Comparison of ENCODE assay signal across 8 cellular contexts in genomic region chr19:39498262-39499081, GRCh38. TPM values are rescaled to one million over a fixed set of nuclear protein-coding genes. Genes with fewer than 3 reads are reported as not detected.
DNase-seq lines count a peak whose midpoint lies in the region; ATAC-seq, FAIRE-seq and TF ChIP-seq lines count a peak whose summit lies in the region.

Gene DLL3 (plus strand): TSS chr19:39498947. CDS start chr19:39498975, 28 bp downstream.

- no peaks in the 10 kb centered on the region for H3K9me3 Mint-ChIP-seq in activated T-helper 2 cell treated with anti-CD3 and anti-CD28 coated beads, Interferon-gamma antibody, Interleukin-2, Interleukin-4, amounts not matched to agents 10 μg/mL and 5 μg/mL and 100 μg/mL, durations not matched to agents 14 hours and 24 hours and 36 hours

- H3K18ac ChIP-seq in mesenchymal stem cell (ENCODE audit: low read depth in 1 of 2, low read length in 2 of 2), result no peak within 1 kb of the TSS

- no peak within 1 kb of the TSS for H2AK5ac ChIP-seq in mesenchymal stem cell (ENCODE audit: low read length, severe bottlenecking)

- H2BK12ac ChIP-seq in mesenchymal stem cell (ENCODE audit: low read length in 2 of 2), result no peak within 1 kb of the TSS

- no peaks in the 10 kb centered on the region for H3K36me3 ChIP-seq in mesenchymal stem cell (ENCODE audit: control insufficient read depth in 1 of 2, insufficient read depth in 2 of 2, low read depth in 1 of 2, low read length in 2 of 2)

- DNase-seq in GM12892 (ENCODE audit: insufficient read length), result no peak
- peak; percentile 82 for DNase-seq in NCI-H2107 treated with DMSO at 0.1 percent for 48 hours (lab: John Stamatoyannopoulos, UW; ENCODE audit: unreplicated experiment)
- DNase-seq in activated T-helper 2 cell treated with anti-CD3 and anti-CD28 coated beads, Interferon-gamma antibody, Interleukin-2, Interleukin-4, amounts not matched to agents 10 μg/mL and 5 μg/mL and 100 μg/mL, durations not matched to agents 14 hours and 24 hours and 36 hours (ENCODE audit: low spot score), result no peak
- peak; percentile 53 for DNase-seq in mesenchymal stem cell
- DNase-seq in GOT3 (lab: John Stamatoyannopoulos, UW), result no peak

- peak within 1 kb of the TSS; percentile 87 for H3K4me2 ChIP-seq in mesenchymal stem cell (ENCODE audit: low read length, poor library complexity, severe bottlenecking)

- peak within 1 kb of the TSS; percentile 65 for H2BK15ac ChIP-seq in mesenchymal stem cell (ENCODE audit: low read depth, poor library complexity, severe bottlenecking)

- peaks cover 16% of the 10 kb centered on the region for H3K4me1 Mint-ChIP-seq in activated T-helper 2 cell treated with anti-CD3 and anti-CD28 coated beads, Interferon-gamma antibody, Interleukin-2, Interleukin-4, amounts not matched to agents 10 μg/mL and 5 μg/mL and 100 μg/mL, durations not matched to agents 14 hours and 24 hours and 36 hours (ENCODE audit: low read depth)

- no peak within 1 kb of the TSS for H4K91ac ChIP-seq in mesenchymal stem cell (ENCODE audit: low read length)

- H3K4ac ChIP-seq in mesenchymal stem cell (ENCODE audit: low read depth in 1 of 2, low read length in 2 of 2), result no peak within 1 kb of the TSS

- H3K9ac ChIP-seq in mesenchymal stem cell (ENCODE audit: low read length), result no peak within 1 kb of the TSS

- H3K4me1 ChIP-seq in mesenchymal stem cell (ENCODE audit: control insufficient read depth, insufficient read depth, low read depth, low read length), result peaks cover 24% of the 10 kb centered on the region

- TF ChIP-seq POLR2A in GM12892 (IDR thresholded peaks at IDR 0.05; ENCODE audit: low read depth, low read length), result no peak

- peaks cover 43% of the 10 kb centered on the region for H3K27me3 Mint-ChIP-seq in activated T-helper 2 cell treated with anti-CD3 and anti-CD28 coated beads, Interferon-gamma antibody, Interleukin-2, Interleukin-4, amounts not matched to agents 10 μg/mL and 5 μg/mL and 100 μg/mL, durations not matched to agents 14 hours and 24 hours and 36 hours (ENCODE audit: low read depth)

- FAIRE-seq in GM12892 (lab: Jason Lieb, UNC), result peak; percentile 46

- no peak within 1 kb of the TSS for H3K23ac ChIP-seq in mesenchymal stem cell (ENCODE audit: low read length in 2 of 2)

- peaks cover 52 to 67% of the 10 kb centered on the region in 2 experiments for H3K27me3 ChIP-seq in mesenchymal stem cell (ENCODE audit: control insufficient read depth in 1 of 2, insufficient read depth in 1 of 2, low read length in 2 of 2)

- no peak within 1 kb of the TSS for H3K14ac ChIP-seq in mesenchymal stem cell (ENCODE audit: low read length in 2 of 2)

- no peak within 1 kb of the TSS for H3K27ac Mint-ChIP-seq in activated T-helper 2 cell treated with anti-CD3 and anti-CD28 coated beads, Interferon-gamma antibody, Interleukin-2, Interleukin-4, amounts not matched to agents 10 μg/mL and 5 μg/mL and 100 μg/mL, durations not matched to agents 14 hours and 24 hours and 36 hours

- no peak within 1 kb of the TSS for H4K8ac ChIP-seq in mesenchymal stem cell (ENCODE audit: low read length)

- intact Hi-C loops in activated T-helper 2 cell treated with anti-CD3 and anti-CD28 coated beads, Interferon-gamma antibody, Interleukin-2, Interleukin-4, amounts not matched to agents 10 μg/mL and 5 μg/mL and 100 μg/mL, durations not matched to agents 14 hours and 24 hours and 36 hours (cut with micrococcal nuclease), result loop anchor here (5.0 kb wide), 1 partner anchor 34 kb away; the partner anchor contains the start of gene EID2B

- no peak for ATAC-seq in GM19023 (IDR thresholded peaks at IDR 0.05; ENCODE audit: unreplicated experiment)
- no peak for ATAC-seq in GM19324 (IDR thresholded peaks at IDR 0.05; ENCODE audit: low FRiP score, unreplicated experiment)
- ATAC-seq in HG03565 (IDR thresholded peaks at IDR 0.05; ENCODE audit: unreplicated experiment), result no peak

- peak within 1 kb of the TSS; percentile 34 for H3K4me3 Mint-ChIP-seq in activated T-helper 2 cell treated with anti-CD3 and anti-CD28 coated beads, Interferon-gamma antibody, Interleukin-2, Interleukin-4, amounts not matched to agents 10 μg/mL and 5 μg/mL and 100 μg/mL, durations not matched to agents 14 hours and 24 hours and 36 hours (ENCODE audit: low read depth)

- no peak within 1 kb of the TSS for H2BK5ac ChIP-seq in mesenchymal stem cell (ENCODE audit: low read depth, low read length, poor library complexity, severe bottlenecking)

- H2AFZ ChIP-seq in mesenchymal stem cell (ENCODE audit: low read depth, low read length), result peak within 1 kb of the TSS; percentile 7

- WGBS in mesenchymal stem cell, result 2% methylated on average over 30 of the region's 38 CpGs

- H3K9me3 ChIP-seq in mesenchymal stem cell (ENCODE audit: control insufficient read depth, low read length), result no peaks in the 10 kb centered on the region

- no peaks in the 10 kb centered on the region for H3K36me3 Mint-ChIP-seq in activated T-helper 2 cell treated with anti-CD3 and anti-CD28 coated beads, Interferon-gamma antibody, Interleukin-2, Interleukin-4, amounts not matched to agents 10 μg/mL and 5 μg/mL and 100 μg/mL, durations not matched to agents 14 hours and 24 hours and 36 hours (ENCODE audit: low read depth)

- H3K4me3 ChIP-seq in mesenchymal stem cell (ENCODE audit: insufficient read depth in 1 of 2, low read depth in 1 of 2, low read length in 2 of 2), result peak within 1 kb of the TSS in 1 of 2 experiments; percentile 62

- H3K79me1 ChIP-seq in mesenchymal stem cell (replicated peaks; ENCODE audit: low read length, poor library complexity, severe bottlenecking), result no peaks in the 10 kb centered on the region

- no peak within 1 kb of the TSS for H2BK120ac ChIP-seq in mesenchymal stem cell (ENCODE audit: low read depth, low read length)

- no peak within 1 kb of the TSS for H3K27ac ChIP-seq in mesenchymal stem cell (ENCODE audit: low read length, poor library complexity, severe bottlenecking)

RNA-seq across cellular contexts. Expression of gene DLL3, which starts in this region (rescaled TPM):
- 0.38 TPM for polyA plus RNA-seq in GM12892 (2012; ENCODE audit: missing spikeins)
- 1.6 and 1.8 TPM in 2 replicates for total RNA-seq in activated T-helper 2 cell treated with anti-CD3 and anti-CD28 coated beads, Interferon-gamma antibody, Interleukin-2, Interleukin-4, amounts not matched to agents 10 μg/mL and 5 μg/mL and 100 μg/mL, durations not matched to agents 14 hours and 24 hours and 36 hours
- polyA plus RNA-seq in mesenchymal stem cell (2013, experiment 1 of 2), result 0.65 TPM
- 0.78 TPM for polyA plus RNA-seq in mesenchymal stem cell (2013, experiment 2 of 2)

Comparison
In these comparisons a context has a peak if more than half of its experiments do, and no peak if none do; other contexts are left out.
1. DNase-seq: peak in NCI-H2107 treated with DMSO at 0.1 percent for 48 hours (single experiment) and mesenchymal stem cell (single experiment); none in GM12892 (single experiment), activated T-helper 2 cell treated with anti-CD3 and anti-CD28 coated beads, Interferon-gamma antibody, Interleukin-2, Interleukin-4, amounts not matched to agents 10 μg/mL and 5 μg/mL and 100 μg/mL, durations not matched to agents 14 hours and 24 hours and 36 hours (single experiment) and GOT3 (single experiment).